Comparison of ENCODE assay signal across 9 cellular contexts in the genomic region with DNA sequence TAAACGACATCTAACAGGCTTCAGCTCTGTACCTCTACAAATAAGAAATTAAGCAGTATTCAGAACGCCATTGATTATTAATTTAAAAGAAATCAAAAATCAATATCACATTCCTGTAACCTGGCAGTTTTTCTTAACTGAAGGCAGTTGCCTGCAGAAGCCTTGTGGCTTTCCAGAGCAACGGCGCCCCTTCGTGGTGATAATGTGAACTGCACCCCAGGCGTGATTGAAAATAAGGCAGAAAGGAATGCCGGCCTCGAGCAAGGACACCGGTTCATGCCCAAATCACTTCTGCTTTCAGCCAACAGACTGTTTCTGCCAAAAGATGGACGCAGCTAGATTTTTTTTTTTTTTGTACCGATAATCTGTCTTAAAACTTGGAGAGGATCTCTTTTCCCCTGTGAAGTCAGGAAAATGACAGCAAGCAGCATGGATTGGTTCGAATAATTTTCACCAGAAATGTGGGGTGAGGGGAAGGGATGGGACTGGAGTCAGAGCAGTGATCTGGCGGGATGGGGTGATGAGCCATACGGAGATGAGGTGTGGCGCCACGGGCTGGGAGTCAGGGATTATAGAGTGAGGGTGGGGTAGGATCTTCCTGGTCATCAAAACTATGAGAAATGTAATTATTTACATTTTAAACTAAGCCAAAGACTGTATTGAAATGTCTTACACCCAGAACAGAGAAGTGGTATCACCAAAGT.
DNase-seq lines count a peak whose midpoint lies in the region; ATAC-seq and TF ChIP-seq lines count a peak whose summit lies in the region.
"Had no signal": no experiment of that assay in that cellular context is flagged by ENCODE, and none has a peak within 500 bp of the region (broad histone marks: within the 10 kb centered on the region; RNA-seq: fewer than 3 reads in every experiment).

No MANE protein-coding gene starts in this region.

- ATAC-seq in SK-N-SH treated with all-trans-retinoic acid at 6 μM for 48 hours (peak; percentile 93), HG02981 (IDR thresholded peaks at IDR 0.05; ENCODE audit: unreplicated experiment) (no peak), HG03045 (IDR thresholded peaks at IDR 0.05; ENCODE audit: unreplicated experiment) (no peak)

- DNase-seq in Kasumi-1 (lab: John Stamatoyannopoulos, UW) (peak; percentile 54 to 60), left ventricle myocardium inferior (peak; percentile 67), retina (peak; percentile 86)
- peak; percentile 60 for DNase-seq in activated naive CD8-positive, alpha-beta T cell treated with anti-CD3 and anti-CD28 coated beads, Interleukin-2, amount 50 U/mL, for 16 hours (ENCODE audit: low read depth, low spot score)

- no peaks in the 10 kb centered on the region for H3K9me3 ChIP-seq in DOHH2 (ENCODE audit: control insufficient read depth, insufficient read depth, low read length)
- no peaks in the 10 kb centered on the region for H3K9me3 ChIP-seq in left ventricle myocardium inferior (replicated peaks)

- H3K36me3 ChIP-seq in DOHH2 (ENCODE audit: control insufficient read depth, low read length): no peaks in the 10 kb centered on the region
- no peaks in the 10 kb centered on the region for H3K36me3 ChIP-seq in left ventricle myocardium inferior

- H3K4me1 ChIP-seq in DOHH2 (ENCODE audit: control insufficient read depth, low read length): no peaks in the 10 kb centered on the region
- peaks cover 6% of the 10 kb centered on the region for H3K4me1 ChIP-seq in left ventricle myocardium inferior

- no peaks in the 10 kb centered on the region for H3F3A ChIP-seq in DOHH2 (ENCODE audit: control insufficient read depth, insufficient read depth)

- no peaks in the 10 kb centered on the region for H3K9me2 ChIP-seq in DOHH2 (replicated peaks; ENCODE audit: control insufficient read depth, low read length)

- H3K79me2 ChIP-seq in DOHH2 (ENCODE audit: control insufficient read depth, low read length): no peaks in the 10 kb centered on the region

- H4K20me1 ChIP-seq in DOHH2 (ENCODE audit: control insufficient read depth, insufficient read depth, low read depth, low read length): no peaks in the 10 kb centered on the region

- H3K27me3 ChIP-seq in DOHH2 (ENCODE audit: control insufficient read depth, low read length) (no peaks in the 10 kb centered on the region), left ventricle myocardium inferior (ENCODE audit: low read depth) (no peaks in the 10 kb centered on the region)

- H3K4me2 ChIP-seq in DOHH2 (ENCODE audit: low read length): no peak overlapping the region

- peak; percentile 89 for TF ChIP-seq CTCF in DOHH2 (IDR thresholded peaks at IDR 0.05; ENCODE audit: low read depth, low read length, poor library complexity, severe bottlenecking)
- peak; percentile 92 for TF ChIP-seq CTCF in left ventricle myocardium inferior (IDR thresholded peaks at IDR 0.05; ENCODE audit: borderline replicate concordance)

- H3K27ac ChIP-seq in DOHH2 (ENCODE audit: low read depth, low read length): no peak overlapping the region
- no peak overlapping the region for H3K27ac ChIP-seq in left ventricle myocardium inferior (replicated peaks)
- H3K27ac ChIP-seq: epithelial cell of prostate had no signal

- H3K4me3 ChIP-seq in DOHH2 (ENCODE audit: low read length) (no peak overlapping the region), left ventricle myocardium inferior (no peak overlapping the region)

- intact Hi-C loops in left ventricle myocardium inferior (cut with micrococcal nuclease): loop anchor here (10.0 kb wide), 1 partner anchor 486 kb away; a partner anchor contains a TSS

TF ChIP-seq in SK-N-SH treated with all-trans-retinoic acid at 6 μM for 48 hours, 23 proteins besides CTCF, POLR2A, EP300 and RAD21:
- TF ChIP-seq ZC3H10 (CRISPR knock-in tag; IDR thresholded peaks at IDR 0.05): no peak
- TF ChIP-seq ZFP3 (CRISPR knock-in tag; IDR thresholded peaks at IDR 0.05): no peak
- TF ChIP-seq, protein P1, sequence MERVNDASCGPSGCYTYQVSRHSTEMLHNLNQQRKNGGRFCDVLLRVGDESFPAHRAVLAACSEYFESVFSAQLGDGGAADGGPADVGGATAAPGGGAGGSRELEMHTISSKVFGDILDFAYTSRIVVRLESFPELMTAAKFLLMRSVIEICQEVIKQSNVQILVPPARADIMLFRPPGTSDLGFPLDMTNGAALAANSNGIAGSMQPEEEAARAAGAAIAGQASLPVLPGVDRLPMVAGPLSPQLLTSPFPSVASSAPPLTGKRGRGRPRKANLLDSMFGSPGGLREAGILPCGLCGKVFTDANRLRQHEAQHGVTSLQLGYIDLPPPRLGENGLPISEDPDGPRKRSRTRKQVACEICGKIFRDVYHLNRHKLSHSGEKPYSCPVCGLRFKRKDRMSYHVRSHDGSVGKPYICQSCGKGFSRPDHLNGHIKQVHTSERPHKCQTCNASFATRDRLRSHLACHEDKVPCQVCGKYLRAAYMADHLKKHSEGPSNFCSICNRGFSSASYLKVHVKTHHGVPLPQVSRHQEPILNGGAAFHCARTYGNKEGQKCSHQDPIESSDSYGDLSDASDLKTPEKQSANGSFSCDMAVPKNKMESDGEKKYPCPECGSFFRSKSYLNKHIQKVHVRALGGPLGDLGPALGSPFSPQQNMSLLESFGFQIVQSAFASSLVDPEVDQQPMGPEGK (CRISPR knock-in tag; IDR thresholded peaks at IDR 0.05; ENCODE audit: borderline replicate concordance): no peak
- TF ChIP-seq RARB (CRISPR knock-in tag; IDR thresholded peaks at IDR 0.05): no peak
- TF ChIP-seq ISL1 (CRISPR knock-in tag; IDR thresholded peaks at IDR 0.05): no peak
- TF ChIP-seq, protein P2, sequence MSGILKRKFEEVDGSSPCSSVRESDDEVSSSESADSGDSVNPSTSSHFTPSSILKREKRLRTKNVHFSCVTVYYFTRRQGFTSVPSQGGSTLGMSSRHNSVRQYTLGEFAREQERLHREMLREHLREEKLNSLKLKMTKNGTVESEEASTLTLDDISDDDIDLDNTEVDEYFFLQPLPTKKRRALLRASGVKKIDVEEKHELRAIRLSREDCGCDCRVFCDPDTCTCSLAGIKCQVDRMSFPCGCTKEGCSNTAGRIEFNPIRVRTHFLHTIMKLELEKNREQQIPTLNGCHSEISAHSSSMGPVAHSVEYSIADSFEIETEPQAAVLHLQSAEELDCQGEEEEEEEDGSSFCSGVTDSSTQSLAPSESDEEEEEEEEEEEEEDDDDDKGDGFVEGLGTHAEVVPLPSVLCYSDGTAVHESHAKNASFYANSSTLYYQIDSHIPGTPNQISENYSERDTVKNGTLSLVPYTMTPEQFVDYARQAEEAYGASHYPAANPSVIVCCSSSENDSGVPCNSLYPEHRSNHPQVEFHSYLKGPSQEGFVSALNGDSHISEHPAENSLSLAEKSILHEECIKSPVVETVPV (CRISPR knock-in tag; IDR thresholded peaks at IDR 0.05): no peak
- no peak for TF ChIP-seq ESRRG (CRISPR knock-in tag; IDR thresholded peaks at IDR 0.05)
- TF ChIP-seq OSR1 (CRISPR knock-in tag; IDR thresholded peaks at IDR 0.05): no peak
- no peak for TF ChIP-seq CSDC2 (CRISPR knock-in tag; IDR thresholded peaks at IDR 0.05)
- no peak for TF ChIP-seq ARNTL (CRISPR knock-in tag; IDR thresholded peaks at IDR 0.05; ENCODE audit: borderline replicate concordance, low read depth)
- TF ChIP-seq TCF4 (CRISPR knock-in tag; IDR thresholded peaks at IDR 0.05; ENCODE audit: borderline replicate concordance): no peak
- no peak for TF ChIP-seq SNAI2 (CRISPR knock-in tag; IDR thresholded peaks at IDR 0.05)
- no peak for TF ChIP-seq ZNF8 (CRISPR knock-in tag; IDR thresholded peaks at IDR 0.05)
- TF ChIP-seq TOX (CRISPR knock-in tag; IDR thresholded peaks at IDR 0.05; ENCODE audit: borderline replicate concordance): no peak
- TF ChIP-seq, protein P3, sequence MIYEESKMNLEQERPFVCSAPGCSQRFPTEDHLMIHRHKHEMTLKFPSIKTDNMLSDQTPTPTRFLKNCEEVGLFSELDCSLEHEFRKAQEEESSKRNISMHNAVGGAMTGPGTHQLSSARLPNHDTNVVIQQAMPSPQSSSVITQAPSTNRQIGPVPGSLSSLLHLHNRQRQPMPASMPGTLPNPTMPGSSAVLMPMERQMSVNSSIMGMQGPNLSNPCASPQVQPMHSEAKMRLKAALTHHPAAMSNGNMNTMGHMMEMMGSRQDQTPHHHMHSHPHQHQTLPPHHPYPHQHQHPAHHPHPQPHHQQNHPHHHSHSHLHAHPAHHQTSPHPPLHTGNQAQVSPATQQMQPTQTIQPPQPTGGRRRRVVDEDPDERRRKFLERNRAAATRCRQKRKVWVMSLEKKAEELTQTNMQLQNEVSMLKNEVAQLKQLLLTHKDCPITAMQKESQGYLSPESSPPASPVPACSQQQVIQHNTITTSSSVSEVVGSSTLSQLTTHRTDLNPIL (CRISPR knock-in tag; IDR thresholded peaks at IDR 0.05; ENCODE audit: low read depth): no peak
- TF ChIP-seq GLIS3 (CRISPR knock-in tag; IDR thresholded peaks at IDR 0.05): no peak
